Comparison of ENCODE assay signal across 10 cellular contexts in genomic region chr2:150165988-150166965, GRCh38.
DNase-seq lines count a peak whose midpoint lies in the region; ATAC-seq, FAIRE-seq and TF ChIP-seq lines count a peak whose summit lies in the region.
"Had no signal": no experiment of that assay in that cellular context is flagged by ENCODE, and none has a peak within 500 bp of the region (broad histone marks: within the 10 kb centered on the region; RNA-seq: fewer than 3 reads in every experiment).

No MANE protein-coding gene starts in this region.

- H3K79me2 ChIP-seq in K562 (ENCODE audit: control insufficient read depth, insufficient read depth, low read length), result no peaks in the 10 kb centered on the region
- H3K79me2 ChIP-seq in OCI-LY7 (ENCODE audit: insufficient read depth, low read depth, low read length), result no peaks in the 10 kb centered on the region

- WGBS in A549 (ENCODE audit: missing lambda C conversion rate), result 9% methylated on average over 7 of the region's 7 CpGs
- 4% methylated on average over 7 of the region's 7 CpGs for WGBS in K562 (ENCODE audit: insufficient coverage, low coverage, missing lambda C conversion rate)

- H2AFZ ChIP-seq in K562 (ENCODE audit: low read depth, low read length), result peak overlapping the region; percentile 72
- H2AFZ ChIP-seq in OCI-LY7 (ENCODE audit: low read length), result no peak overlapping the region

- H3K4me2 ChIP-seq in A549 (peak overlapping the region; percentile 67), K562 (ENCODE audit: insufficient read depth, low read length) (peak overlapping the region; percentile 16; the same call in 1 of the 2 replicates), OCI-LY7 (ENCODE audit: low read length) (no peak overlapping the region)

- H3K9me3 ChIP-seq in A549 (0 out of 3 replicates have a peak, but pooled peaks cover 4% of the 10 kb centered on the region), K562 (replicated peaks; ENCODE audit: control insufficient read depth, insufficient read depth, low read depth, low read length) (no peaks in the 10 kb centered on the region), OCI-LY7 (ENCODE audit: low read length) (no peaks in the 10 kb centered on the region)
- H3K9me3 ChIP-seq: heart right ventricle had no signal

- TF ChIP-seq POLR2A in A549 (IDR thresholded peaks at IDR 0.05; ENCODE audit: low read length), result no peak
- TF ChIP-seq POLR2A in K562 (conservative IDR thresholded peaks at IDR 0.05), result no peak

- BruUV-seq in K562 (replicated peaks; lab: Mats Ljungman, UMichigan), result TSS peak; percentile 39
- no TSS peak for BruUV-seq in OCI-LY7 (replicated peaks; lab: Mats Ljungman, UMichigan)

- no peaks in the 10 kb centered on the region for H3K9me1 ChIP-seq in K562 (ENCODE audit: control insufficient read depth, insufficient read depth, low read length)

- H3K36me3 ChIP-seq in K562 (ENCODE audit: control insufficient read depth, insufficient read depth, low read length), result no peaks in the 10 kb centered on the region
- H3K36me3 ChIP-seq in OCI-LY7 (ENCODE audit: insufficient read depth, low read length), result no peaks in the 10 kb centered on the region
- H3K36me3 ChIP-seq: heart right ventricle had no signal

- peak overlapping the region; percentile 86 to 91 for H3K27ac ChIP-seq in A549
- H3K27ac ChIP-seq in K562 (ENCODE audit: extremely low read depth, low read depth, low read length), result peak overlapping the region; percentile 79
- H3K27ac ChIP-seq in OCI-LY7 (ENCODE audit: low read depth, low read length, poor library complexity, severe bottlenecking), result no peak overlapping the region
- H3K27ac ChIP-seq: heart right ventricle had no signal

- no peak for TF ChIP-seq CTCF in A549 (IDR thresholded peaks at IDR 0.05)
- no peak for TF ChIP-seq CTCF in K562 (IDR thresholded peaks at IDR 0.05 in 2 of 3, conservative IDR thresholded peaks at IDR 0.05 in 1 of 3; ENCODE audit: insufficient read depth in 2 of 3, low read depth in 1 of 3, low read length in 3 of 3)
- TF ChIP-seq CTCF in OCI-LY7 (conservative IDR thresholded peaks at IDR 0.05; ENCODE audit: low read length), result no peak

- TF ChIP-seq EP300 in A549 (IDR thresholded peaks at IDR 0.05) (peak; percentile 92 to 96), K562 (IDR thresholded peaks at IDR 0.05; ENCODE audit: low read length) (peak; percentile 15)

- H3K36me3 Mint-ChIP-seq in activated naive CD4-positive, alpha-beta T cell treated with anti-CD3 and anti-CD28 coated beads, Interleukin-2, amount 10 ng/mL, durations not matched to agents 7 days and 5 days, result no peaks in the 10 kb centered on the region
- H3K36me3 Mint-ChIP-seq: natural killer cell treated with Interleukin-12 subunit alpha and Interleukin-12 subunit beta and Interleukin-15 and Interleukin-18, amount 100 ng/mL, for 72 hours had no signal

- H3K4me3 ChIP-seq in A549, result peak overlapping the region; percentile 2; the same call in 1 of the 3 replicates
- no peak overlapping the region for H3K4me3 ChIP-seq in K562
- no peak overlapping the region for H3K4me3 ChIP-seq in OCI-LY7 (ENCODE audit: low read depth, low read length, poor library complexity, severe bottlenecking)
- H3K4me3 ChIP-seq: heart right ventricle had no signal

- no peaks in the 10 kb centered on the region for H3K27me3 ChIP-seq in K562 (ENCODE audit: control insufficient read depth in 2 of 2, insufficient read depth in 2 of 2, low read length in 2 of 2)
- H3K27me3 ChIP-seq: heart right ventricle had no signal

- peak; percentile 52 to 86 for TF ChIP-seq RAD21 in A549 (conservative IDR thresholded peaks at IDR 0.05 in 1 of 2, IDR thresholded peaks at IDR 0.05 in 1 of 2)
- peak in 1 of 2 experiments; percentile 15; a peak in 2 of 4 replicates for TF ChIP-seq RAD21 in K562 (CRISPR knock-in tag; conservative IDR thresholded peaks at IDR 0.05 in 1 of 2, IDR thresholded peaks at IDR 0.05 in 1 of 2)

- in situ Hi-C loops in K562 (cut with MboI), result no loop called here

- H4K20me1 ChIP-seq in K562 (replicated peaks; ENCODE audit: control insufficient read depth, insufficient read depth, low read length) (no peaks in the 10 kb centered on the region), OCI-LY7 (ENCODE audit: insufficient read depth, low read length) (no peaks in the 10 kb centered on the region)

- H3K4me3 Mint-ChIP-seq in activated naive CD4-positive, alpha-beta T cell treated with anti-CD3 and anti-CD28 coated beads, Interleukin-2, amount 10 ng/mL, durations not matched to agents 7 days and 5 days, result no peak overlapping the region
- H3K4me3 Mint-ChIP-seq: natural killer cell treated with Interleukin-12 subunit alpha and Interleukin-12 subunit beta and Interleukin-15 and Interleukin-18, amount 100 ng/mL, for 72 hours had no signal

- H3K4me1 ChIP-seq in A549 (peaks cover 47% of the 10 kb centered on the region), K562 (replicated peaks in 1 of 2; ENCODE audit: control insufficient read depth in 2 of 2, insufficient read depth in 2 of 2, low read length in 2 of 2) (peaks cover 0 to 18% of the 10 kb centered on the region in 2 experiments; a peak in 4 of 5 replicates), OCI-LY7 (ENCODE audit: insufficient read depth, low read length, poor library complexity, severe bottlenecking) (no peaks in the 10 kb centered on the region)

- H3K27me3 Mint-ChIP-seq in activated naive CD4-positive, alpha-beta T cell treated with anti-CD3 and anti-CD28 coated beads, Interleukin-2, amount 10 ng/mL, durations not matched to agents 7 days and 5 days, result no peaks in the 10 kb centered on the region
- H3K27me3 Mint-ChIP-seq: natural killer cell treated with Interleukin-12 subunit alpha and Interleukin-12 subunit beta and Interleukin-15 and Interleukin-18, amount 100 ng/mL, for 72 hours had no signal

- DNase-seq in A549 (ENCODE audit: low read depth in 1 of 2, low spot score in 1 of 2), result peak; percentile 41 to 97
- peak; percentile 44 for DNase-seq in LoVo (ENCODE audit: low spot score)
- peak in 3 of 4 experiments; percentile 22 to 75 (median 38) for DNase-seq in K562 (ENCODE audit: extremely low read depth in 1 of 4, low spot score in 3 of 4)
- peak; percentile 69 for DNase-seq in medulla oblongata (ENCODE audit: extremely low spot score)
- DNase-seq in left ventricle myocardium superior, result no peak
- no peak for DNase-seq in OCI-LY7 (ENCODE audit: low spot score)
- DNase-seq in activated naive CD4-positive, alpha-beta T cell treated with anti-CD3 and anti-CD28 coated beads, Interleukin-2, amount 10 ng/mL, durations not matched to agents 7 days and 5 days, result no peak
- DNase-seq: heart right ventricle had no signal

- no peaks in the 10 kb centered on the region for H3K4me1 Mint-ChIP-seq in activated naive CD4-positive, alpha-beta T cell treated with anti-CD3 and anti-CD28 coated beads, Interleukin-2, amount 10 ng/mL, durations not matched to agents 7 days and 5 days

- intact Hi-C loops in K562 (cut with micrococcal nuclease) (no loop called here), left ventricle myocardium superior (cut with micrococcal nuclease) (no loop called here), OCI-LY7 (cut with micrococcal nuclease; ENCODE audit: unreplicated experiment) (no loop called here)

- peak overlapping the region in 1 of 2 experiments; percentile 47; a peak in 2 of 4 replicates for H3K9ac ChIP-seq in K562 (ENCODE audit: insufficient read depth in 1 of 2, low read depth in 2 of 2, low read length in 2 of 2)

- FAIRE-seq in A549 (lab: Jason Lieb, UNC) (peak; percentile 87), K562 (lab: Jason Lieb, UNC) (peak; percentile 70)

- H3K27ac Mint-ChIP-seq in activated naive CD4-positive, alpha-beta T cell treated with anti-CD3 and anti-CD28 coated beads, Interleukin-2, amount 10 ng/mL, durations not matched to agents 7 days and 5 days, result no peak overlapping the region
- H3K27ac Mint-ChIP-seq: natural killer cell treated with Interleukin-12 subunit alpha and Interleukin-12 subunit beta and Interleukin-15 and Interleukin-18, amount 100 ng/mL, for 72 hours had no signal

- H3K9me2 ChIP-seq in OCI-LY7 (ENCODE audit: insufficient read depth, low read length), result no peaks in the 10 kb centered on the region

- CTCF ChIA-PET in A549 (lab: Yijun Ruan, JAX) (interaction anchor here (1.5 kb wide), 1 partner anchor 9 kb away, joined by 3 read pairs; no protein-coding TSS in a partner anchor), K562 (lab: Yijun Ruan, JAX; ENCODE audit: low intra/inter-chr PET ratio) (no interaction called here), OCI-LY7 (lab: Charles Lee; ENCODE audit: unreplicated experiment) (no interaction called here)
- CTCF ChIA-PET in activated naive CD4-positive, alpha-beta T cell treated with anti-CD3 and anti-CD28 coated beads, Interleukin-2, amount 10 ng/mL, durations not matched to agents 7 days and 5 days (lab: Charles Lee), result no interaction called here

- ATAC-seq in A549, result peak; percentile 90 to 95
- ATAC-seq in K562, result peak; percentile 83
- ATAC-seq in left ventricle myocardium superior, result no peak
- ATAC-seq in GM18517 (IDR thresholded peaks at IDR 0.05; ENCODE audit: unreplicated experiment), result no peak
- ATAC-seq: natural killer cell treated with Interleukin-12 subunit alpha and Interleukin-12 subunit beta and Interleukin-15 and Interleukin-18, amount 100 ng/mL, for 72 hours had no signal

- H3K9me3 Mint-ChIP-seq in activated naive CD4-positive, alpha-beta T cell treated with anti-CD3 and anti-CD28 coated beads, Interleukin-2, amount 10 ng/mL, durations not matched to agents 7 days and 5 days, result peaks cover 8% of the 10 kb centered on the region

- POLR2A ChIA-PET in A549 (lab: Yijun Ruan, JAX), result no interaction called here
- POLR2A ChIA-PET in K562 (lab: Yijun Ruan, JAX), result interaction anchor here (0.6 to 1.2 kb wide), 4 partner anchors 15 to 1117 kb away, joined by 3 read pairs; no protein-coding TSS in a partner anchor
- POLR2A ChIA-PET in OCI-LY7 (lab: Charles Lee), result no interaction called here

TF ChIP-seq in A549, 52 proteins besides CTCF, POLR2A, EP300 and RAD21 (continues in another document):
- TF ChIP-seq HOXA7 (CRISPR knock-in tag; IDR thresholded peaks at IDR 0.05), result no peak
- peak; percentile 90 for TF ChIP-seq JUNB (IDR thresholded peaks at IDR 0.05)
- TF ChIP-seq CBX8 (IDR thresholded peaks at IDR 0.05), result no peak
- no peak for TF ChIP-seq KDM5A (IDR thresholded peaks at IDR 0.05)
- TF ChIP-seq RCOR1 (IDR thresholded peaks at IDR 0.05; ENCODE audit: low read depth, low read length), result no peak
- no peak for TF ChIP-seq TP53 (CRISPR knock-in tag; IDR thresholded peaks at IDR 0.05)
- peak; percentile 84 for TF ChIP-seq NFE2L2 (conservative IDR thresholded peaks at IDR 0.05; ENCODE audit: low read length)
- peak; percentile 63; the same call in 1 of the 2 replicates for TF ChIP-seq HOXB5 (CRISPR knock-in tag; IDR thresholded peaks at IDR 0.05)

TF ChIP-seq in K562, 482 proteins besides CTCF, POLR2A, EP300 and RAD21 (continues in another document):
- no peak for TF ChIP-seq ZKSCAN3 (CRISPR knock-in tag; IDR thresholded peaks at IDR 0.05)
- peak; percentile 92 for TF ChIP-seq C11orf30 (IDR thresholded peaks at IDR 0.05; ENCODE audit: low read depth)
- peak; percentile 40 for TF ChIP-seq ELF2 (CRISPR knock-in tag; IDR thresholded peaks at IDR 0.05)
- TF ChIP-seq ZNF586 (CRISPR knock-in tag; conservative IDR thresholded peaks at IDR 0.05), result peak; percentile 91
- peak; percentile 82 for TF ChIP-seq CEBPB (tag; IDR thresholded peaks at IDR 0.05)

Comparison
In these comparisons a context has a peak if more than half of its experiments do, and no peak if none do; other contexts are left out.
1. ATAC-seq: peak in A549 (2 of 2) and K562 (single experiment); none in left ventricle myocardium superior (single experiment) and GM18517 (single experiment).
2. DNase-seq: peak in A549 (2 of 2), LoVo (single experiment), K562 (3 of 4) and medulla oblongata (single experiment); none in left ventricle myocardium superior (single experiment), OCI-LY7 (single experiment) and activated naive CD4-positive, alpha-beta T cell treated with anti-CD3 and anti-CD28 coated beads, Interleukin-2, amount 10 ng/mL, durations not matched to agents 7 days and 5 days (single experiment).
3. Of the 35 proteins assayed by ChIP-seq in both K562 and A549: peak only in K562: none; only in A549: JUN, JUNB, RFX5, SMC3 and USF2; in both: CEBPB, E2F6, EP300, ESRRA, MAFK and MAX; in neither: 21; mixed calls (peak in some experiments, not most) for 3.